18 cellular contexts compared by ENCODE assay signal in genomic region chr17:50113624-50114320, GRCh38. TPM values are rescaled to one million over a fixed set of nuclear protein-coding genes. Genes with fewer than 3 reads are reported as not detected.
DNase-seq lines count a peak whose midpoint lies in the region; ATAC-seq and TF ChIP-seq lines count a peak whose summit lies in the region.
"Had no signal": no experiment of that assay in that cellular context is flagged by ENCODE, and none has a peak within 500 bp of the region (broad histone marks: within the 10 kb centered on the region; RNA-seq: fewer than 3 reads in every experiment).

No MANE protein-coding gene starts in this region.

- H3K27ac Mint-ChIP-seq in osteocyte (ENCODE audit: unreplicated experiment): peak overlapping the region; percentile 23

- no peak overlapping the region for H3K4me3 Mint-ChIP-seq in osteocyte (ENCODE audit: unreplicated experiment)
- H3K4me3 Mint-ChIP-seq in activated T-cell treated with anti-CD3 and anti-CD28 coated beads, Interleukin-2, amount 50 U/mL, for 4 hours: no peak overlapping the region
- H3K4me3 Mint-ChIP-seq: CD4-positive, alpha-beta memory T cell had no signal

- no peaks in the 10 kb centered on the region for H3K27me3 Mint-ChIP-seq in osteocyte (ENCODE audit: unreplicated experiment)
- peaks cover 26% of the 10 kb centered on the region for H3K27me3 Mint-ChIP-seq in activated T-cell treated with anti-CD3 and anti-CD28 coated beads, Interleukin-2, amount 50 U/mL, for 4 hours (ENCODE audit: low read depth)

- no peak for TF ChIP-seq CTCF in HEK293 (tag by site-specific recombination; IDR thresholded peaks at IDR 0.05)
- no peak for TF ChIP-seq CTCF in adrenal gland (IDR thresholded peaks at IDR 0.05)
- no peak for TF ChIP-seq CTCF in heart right ventricle (IDR thresholded peaks at IDR 0.05)
- TF ChIP-seq CTCF in osteocyte (IDR thresholded peaks at IDR 0.05): no peak
- no peak for TF ChIP-seq CTCF in RWPE1 (conservative IDR thresholded peaks at IDR 0.05; ENCODE audit: low read depth)

- DNase-seq in adrenal gland (peak in 3 of 7 donors; percentile 49 to 63 (median 51)), heart right ventricle (no peak), osteocyte (ENCODE audit: extremely low spot score, unreplicated experiment) (no peak), RWPE1 (ENCODE audit: low spot score) (no peak), ecto neural progenitor cell (ENCODE audit: low spot score) (no peak)
- no peak for DNase-seq in activated T-cell treated with anti-CD3 and anti-CD28 coated beads, Interleukin-2, amount 50 U/mL, for 4 hours
- DNase-seq: BE2C; CD4-positive, alpha-beta memory T cell; Karpas-422; MM.1S; NCI-H1105 treated with DMSO at 0.1 percent for 48 hours; NCI-H1930; NCI-H2171; NCI-H446 treated with DMSO at 0.1 percent for 48 hours; NCI-H774; PC-9 had no signal

- H3K36me3 ChIP-seq in HEK293 (ENCODE audit: control insufficient read depth in 2 of 2, insufficient read depth in 1 of 2, low read length in 2 of 2) (peaks cover 0 to 26% of the 10 kb centered on the region in 2 experiments; a peak in 1 of 3 replicates), adrenal gland (replicated peaks in 1 of 2) (peaks cover 0 to 14% of the 10 kb centered on the region in 2 donors), heart right ventricle (peaks cover 0 to 22% (median 12%) of the 10 kb centered on the region in 9 donors)
- H3K36me3 ChIP-seq: BE2C had no signal

- H3K36me3 Mint-ChIP-seq in osteocyte (ENCODE audit: unreplicated experiment): peaks cover 4% of the 10 kb centered on the region
- peaks cover 1% of the 10 kb centered on the region for H3K36me3 Mint-ChIP-seq in activated T-cell treated with anti-CD3 and anti-CD28 coated beads, Interleukin-2, amount 50 U/mL, for 4 hours (ENCODE audit: insufficient read depth)

- ATAC-seq in heart right ventricle (no peak), HG03095 (IDR thresholded peaks at IDR 0.05; ENCODE audit: unreplicated experiment) (no peak)
- no peak for ATAC-seq in activated T-cell treated with anti-CD3 and anti-CD28 coated beads, Interleukin-2, amount 50 U/mL, for 4 hours

- POLR2A ChIA-PET in HEK293 (lab: Yijun Ruan, JAX): interaction anchor here (0.8 to 1.5 kb wide), 4 partner anchors 10 to 29 kb away, joined by 3 to 9 read pairs (median 6); no protein-coding TSS in a partner anchor
- POLR2A ChIA-PET in RWPE1 (lab: Yijun Ruan, JAX; ENCODE audit: low non-redundant PET): no interaction called here

- H3K4me3 ChIP-seq in HEK293 (ENCODE audit: low read depth, low read length) (no peak overlapping the region), adrenal gland (no peak overlapping the region), heart right ventricle (no peak overlapping the region)
- H3K4me3 ChIP-seq: PC-9 had no signal

- H3K4me1 Mint-ChIP-seq in osteocyte (ENCODE audit: unreplicated experiment): peaks cover 11% of the 10 kb centered on the region
- H3K4me1 Mint-ChIP-seq in activated T-cell treated with anti-CD3 and anti-CD28 coated beads, Interleukin-2, amount 50 U/mL, for 4 hours (ENCODE audit: low read depth): peaks cover 10% of the 10 kb centered on the region

- TF ChIP-seq POLR2A in adrenal gland (IDR thresholded peaks at IDR 0.05): no peak

- WGBS in adrenal gland, 4 donors: 77 to 87% (median 83%) methylated on average over 5 to 7 of the region's 7 CpGs
- WGBS in heart right ventricle, 2 donors: 85 to 87% methylated on average over 7 of the region's 7 CpGs

- H3K27me3 ChIP-seq in adrenal gland: no peaks in the 10 kb centered on the region
- H3K27me3 ChIP-seq in heart right ventricle: peaks cover 0 to 39% (median 0%) of the 10 kb centered on the region in 7 donors
- H3K27me3 ChIP-seq: BE2C had no signal

- intact Hi-C loops in adrenal gland (cut with DNase I): no loop called here
- intact Hi-C loops in heart right ventricle (cut with DNase I): loop anchor here in 3 of 10 donors (5.0 to 10.0 kb wide), 2 partner anchors 51 to 54 kb away; partner anchors contain the start of gene SGCA (in 3 of the 3)

- no peaks in the 10 kb centered on the region for H3K9me3 ChIP-seq in HEK293 (ENCODE audit: control insufficient read depth, insufficient read depth, low read depth, low read length)
- H3K9me3 ChIP-seq in adrenal gland (replicated peaks in 1 of 3): no peaks in the 10 kb centered on the region
- no peaks in the 10 kb centered on the region for H3K9me3 ChIP-seq in heart right ventricle
- H3K9me3 ChIP-seq: BE2C had no signal

- H3K4me1 ChIP-seq in HEK293 (ENCODE audit: control insufficient read depth, insufficient read depth, low read length) (no peaks in the 10 kb centered on the region; the same call in 1 of the 2 replicates), adrenal gland (replicated peaks in 1 of 2) (peaks cover 26 to 56% of the 10 kb centered on the region in 2 donors), heart right ventricle (peaks cover 29 to 79% (median 44%) of the 10 kb centered on the region in 9 donors)

- H3K9me3 Mint-ChIP-seq in osteocyte (ENCODE audit: unreplicated experiment): no peaks in the 10 kb centered on the region
- no peaks in the 10 kb centered on the region for H3K9me3 Mint-ChIP-seq in activated T-cell treated with anti-CD3 and anti-CD28 coated beads, Interleukin-2, amount 50 U/mL, for 4 hours
- H3K9me3 Mint-ChIP-seq: CD4-positive, alpha-beta memory T cell had no signal

- H3K27ac ChIP-seq in HEK293 (ENCODE audit: extremely low read depth, low read depth, low read length) (no peak overlapping the region), adrenal gland (peak overlapping the region in 3 of 5 donors; percentile 92 to 98 (median 98)), heart right ventricle (peak overlapping the region; percentile 87 to 99 (median 95)), RWPE1 (no peak overlapping the region; the same call in 1 of the 2 replicates)
- H3K27ac ChIP-seq: PC-9 had no signal

- CTCF ChIA-PET in HEK293 (lab: Yijun Ruan, JAX) (interaction anchor here (0.5 to 5.2 kb wide), 23 partner anchors 10 to 542 kb away, joined by 3 to 51 read pairs (median 7); partner anchors contain the start of genes PDK2 and TMEM92), RWPE1 (lab: Yijun Ruan, JAX) (interaction anchor here (0.5 to 2.4 kb wide), 6 partner anchors 12 to 183 kb away, joined by 3 to 7 read pairs (median 6); partner anchors contain the start of gene PPP1R9B)

TF ChIP-seq in HEK293, 187 proteins besides CTCF, POLR2A, EP300 and RAD21 (continues in another document):
- no peak for TF ChIP-seq ZBTB6 (tag by site-specific recombination; IDR thresholded peaks at IDR 0.05)
- TF ChIP-seq GLIS1 (tag by site-specific recombination; IDR thresholded peaks at IDR 0.05): peak; percentile 17; the same call in 1 of the 2 replicates
- no peak for TF ChIP-seq ZEB2 (tag by site-specific recombination; IDR thresholded peaks at IDR 0.05)
- TF ChIP-seq ZBTB21 (tag by site-specific recombination; IDR thresholded peaks at IDR 0.05): no peak

RNA-seq across cellular contexts. Expression of gene SAMD14, which starts 16.2 kb away (rescaled TPM):
- total RNA-seq in adrenal gland (10 to 100 TPM in 1 of 8 donors, 1 to 10 TPM in 7; 1.3 to 12.6 (median 4.0) TPM), heart right ventricle (1 to 10 TPM; 1.5 to 3.8 (median 1.9) TPM), osteocyte (36.1 and 36.8 TPM in 2 replicates)
- polyA plus RNA-seq in adrenal gland (10 to 100 TPM in 1 of 3 donors, 1 to 10 TPM in 2; 1.1 to 11.0 (median 3.0) TPM), heart right ventricle (1 to 10 TPM; 1.9 to 3.8 TPM)
- under 1 TPM; 0.47 to 0.78 (median 0.52) TPM for total RNA-seq in activated T-cell treated with anti-CD3 and anti-CD28 coated beads, Interleukin-2, amount 50 U/mL, for 4 hours

RNA-seq across cellular contexts. Expression of gene PDK2, which starts 18.6 kb away (rescaled TPM):
- 100 to 1,000 TPM in 7 of 8 donors, 10 to 100 TPM in 1; 98.9 to 225 (median 137) TPM for total RNA-seq in adrenal gland
- polyA plus RNA-seq in adrenal gland: 100 to 1,000 TPM in 1 of 3 donors, 10 to 100 TPM in 2; 48.5 to 110 (median 59.7) TPM
- 100 to 1,000 TPM; 161 to 337 (median 231) TPM for total RNA-seq in heart right ventricle
- polyA plus RNA-seq in heart right ventricle: 100 to 1,000 TPM in 1 of 2 donors, 10 to 100 TPM in 1; 88.1 to 129 TPM
- total RNA-seq in osteocyte: 66.2 and 67.0 TPM in 2 replicates
- total RNA-seq in activated T-cell treated with anti-CD3 and anti-CD28 coated beads, Interleukin-2, amount 50 U/mL, for 4 hours: 10 to 100 TPM in 1 of 3 donors, 1 to 10 TPM in 2; 8.8 to 11.7 (median 9.2) TPM

RNA-seq across cellular contexts. Expression of gene PPP1R9B, which starts 36.7 kb away (rescaled TPM):
- 10 to 100 TPM; 43.9 to 87.0 (median 62.0) TPM for total RNA-seq in adrenal gland
- 100 to 1,000 TPM in 1 of 3 donors, 10 to 100 TPM in 2; 21.8 to 128 (median 27.2) TPM for polyA plus RNA-seq in adrenal gland
- total RNA-seq in heart right ventricle: 10 to 100 TPM; 17.3 to 45.4 (median 26.9) TPM
- 10 to 100 TPM; 22.4 to 42.7 TPM for polyA plus RNA-seq in heart right ventricle
- 175 and 176 TPM in 2 replicates for total RNA-seq in osteocyte
- 10 to 100 TPM; 70.2 to 82.2 (median 76.6) TPM for total RNA-seq in activated T-cell treated with anti-CD3 and anti-CD28 coated beads, Interleukin-2, amount 50 U/mL, for 4 hours

RNA-seq across cellular contexts. Expression of gene SGCA, which starts 52.0 kb away (rescaled TPM):
- total RNA-seq in adrenal gland (1 to 10 TPM in 3 of 8 donors, under 1 TPM in 2, not detected in 3; 0.28 to 3.0 (median 1.2) TPM), heart right ventricle (100 to 1,000 TPM; 136 to 204 (median 158) TPM), osteocyte (12.0 and 13.0 TPM in 2 replicates)
- polyA plus RNA-seq in adrenal gland (1 to 10 TPM in 2 of 3 donors, not detected in 1; 5.2 to 5.5 TPM), heart right ventricle (100 to 1,000 TPM; 137 to 314 TPM)
- total RNA-seq in activated T-cell treated with anti-CD3 and anti-CD28 coated beads, Interleukin-2, amount 50 U/mL, for 4 hours: not detected
- total RNA-seq: CD4-positive, alpha-beta memory T cell; PC-9 had no signal
- polyA plus RNA-seq: CD4-positive, alpha-beta memory T cell had no signal

RNA-seq across cellular contexts. Expression of gene ITGA3, which starts 57.9 kb away (rescaled TPM):
- total RNA-seq in adrenal gland (100 to 1,000 TPM in 7 of 8 donors, 10 to 100 TPM in 1; 31.4 to 206 (median 134) TPM), heart right ventricle (10 to 100 TPM; 12.5 to 44.2 (median 22.5) TPM), osteocyte (201 and 221 TPM in 2 replicates)
- polyA plus RNA-seq in adrenal gland (100 to 1,000 TPM in 2 of 3 donors, 10 to 100 TPM in 1; 20.9 to 164 (median 116) TPM), heart right ventricle (10 to 100 TPM; 26.1 to 39.9 TPM)
- total RNA-seq in activated T-cell treated with anti-CD3 and anti-CD28 coated beads, Interleukin-2, amount 50 U/mL, for 4 hours: 10 to 100 TPM in 1 of 3 donors, 1 to 10 TPM in 2; 9.2 to 10.2 (median 9.4) TPM

Comparison
In these comparisons a context has a peak if more than half of its experiments do, and no peak if none do; other contexts are left out.
1. H3K27ac ChIP-seq: peak in adrenal gland (3 of 5) and heart right ventricle (10 of 10); none in HEK293 (single experiment) and RWPE1 (single experiment).